Comparison of ENCODE assay signal across 18 cellular contexts in genomic region chr2:18651842-18652774, GRCh38.
DNase-seq lines count a peak whose midpoint lies in the region; ATAC-seq and TF ChIP-seq lines count a peak whose summit lies in the region.
"Had no signal": no experiment of that assay in that cellular context is flagged by ENCODE, and none has a peak within 500 bp of the region (broad histone marks: within the 10 kb centered on the region; RNA-seq: fewer than 3 reads in every experiment).

No MANE protein-coding gene starts in this region.

- H3K4me3 ChIP-seq in fibroblast of pulmonary artery (replicated peaks; ENCODE audit: low read depth, low read length), result no peak overlapping the region
- H3K4me3 ChIP-seq: breast epithelium, esophagus squamous epithelium, vagina had no signal

- intact Hi-C loops in sciatic nerve (cut with DNase I), result no loop called here

- DNase-seq in AG20443 (ENCODE audit: low spot score) (peak; percentile 51), fibroblast of pulmonary artery (ENCODE audit: low read depth) (peak; percentile 39), sciatic nerve (ENCODE audit: low spot score) (no peak), activated gamma-delta T cell treated with Interleukin-2 at 50 U/mL for 16 hours (no peak), ACHN (no peak), cerebellar nuclear complex (lab: John Stamatoyannopoulos, UW) (no peak)
- DNase-seq in activated CD8-positive, alpha-beta memory T cell treated with anti-CD3 and anti-CD28 coated beads, Interleukin-2, amount 50 U/mL, for 48 hours, result no peak
- DNase-seq: activated CD4-positive, alpha-beta T cell treated with anti-CD3 and anti-CD28 coated beads for 36 hours; activated naive CD4-positive, alpha-beta T cell treated with anti-CD3 and anti-CD28 coated beads for 36 hours; AML-193; effector CD4-positive, alpha-beta T cell; esophagus squamous epithelium; NCI-H1694 treated with DMSO at 0.1 percent for 48 hours; NCI-H524 treated with DMSO at 0.1 percent for 48 hours; stimulated activated naive B cell treated with anti-CD40 and anti-IgM and Interleukin-4, amounts not matched to agents 10 μg/mL and 1 μg/mL and 100 μg/mL, for 72 hours had no signal

- in situ Hi-C loops in ACHN (cut with HindIII; ENCODE audit: low pct_ligation_motif_present, low pct_unique_long_range_greater_than_20kb, low sequenced_read_pairs), result no loop called here

- ATAC-seq in SK-N-SH treated with all-trans-retinoic acid at 6 μM for 48 hours, result peak; percentile 89
- ATAC-seq in sciatic nerve, result peak; percentile 35
- ATAC-seq: activated CD4-positive, alpha-beta T cell treated with anti-CD3 and anti-CD28 coated beads for 36 hours; stimulated activated naive B cell treated with anti-CD40 and anti-IgM and Interleukin-4, amounts not matched to agents 10 μg/mL and 1 μg/mL and 100 μg/mL, for 72 hours had no signal

- TF ChIP-seq CTCF in fibroblast of pulmonary artery (IDR thresholded peaks at IDR 0.05; ENCODE audit: low read length, missing control alignments), result no peak

TF ChIP-seq in SK-N-SH treated with all-trans-retinoic acid at 6 μM for 48 hours, 23 proteins besides CTCF, POLR2A, EP300 and RAD21:
- TF ChIP-seq CSRNP3 (CRISPR knock-in tag; IDR thresholded peaks at IDR 0.05) (0 out of 2 replicates have a peak, but pooled peaks have one; percentile 13), CREB5 (CRISPR knock-in tag; IDR thresholded peaks at IDR 0.05; ENCODE audit: low read depth) (peak; percentile 83), ISL1 (CRISPR knock-in tag; IDR thresholded peaks at IDR 0.05) (peak; percentile 99), POU6F1 (CRISPR knock-in tag; IDR thresholded peaks at IDR 0.05; ENCODE audit: borderline replicate concordance, low read depth) (no peak), CSDC2 (CRISPR knock-in tag; IDR thresholded peaks at IDR 0.05) (0 out of 2 replicates have a peak, but pooled peaks have one; percentile 41), OSR1 (CRISPR knock-in tag; IDR thresholded peaks at IDR 0.05) (no peak), ZFP30 (CRISPR knock-in tag; IDR thresholded peaks at IDR 0.05) (no peak), PATZ1 (CRISPR knock-in tag; IDR thresholded peaks at IDR 0.05; ENCODE audit: borderline replicate concordance) (peak; percentile 37; the same call in 1 of the 2 replicates), GLIS3 (CRISPR knock-in tag; IDR thresholded peaks at IDR 0.05) (peak; percentile 38), SNAI2 (CRISPR knock-in tag; IDR thresholded peaks at IDR 0.05) (0 out of 2 replicates have a peak, but pooled peaks have one; percentile 27), PPARA (CRISPR knock-in tag; IDR thresholded peaks at IDR 0.05; ENCODE audit: borderline replicate concordance) (no peak), RARB (CRISPR knock-in tag; IDR thresholded peaks at IDR 0.05) (no peak), ZFP3 (CRISPR knock-in tag; IDR thresholded peaks at IDR 0.05) (peak; percentile 64; the same call in 1 of the 2 replicates), ARNTL (CRISPR knock-in tag; IDR thresholded peaks at IDR 0.05; ENCODE audit: borderline replicate concordance, low read depth) (no peak; the same call in 1 of the 2 replicates), TCF4 (CRISPR knock-in tag; IDR thresholded peaks at IDR 0.05; ENCODE audit: borderline replicate concordance) (no peak)

Comparison
In these comparisons a context has a peak if more than half of its experiments do, and no peak if none do; other contexts are left out.
1. DNase-seq: peak in AG20443 (single experiment) and fibroblast of pulmonary artery (single experiment); none in sciatic nerve (single experiment), activated CD8-positive, alpha-beta memory T cell treated with anti-CD3 and anti-CD28 coated beads, Interleukin-2, amount 50 U/mL, for 48 hours (single experiment), activated gamma-delta T cell treated with Interleukin-2 at 50 U/mL for 16 hours (single experiment), ACHN (single experiment) and cerebellar nuclear complex (0 of 2).